ENCODE assay signal across 14 cellular contexts in the genomic region with DNA sequence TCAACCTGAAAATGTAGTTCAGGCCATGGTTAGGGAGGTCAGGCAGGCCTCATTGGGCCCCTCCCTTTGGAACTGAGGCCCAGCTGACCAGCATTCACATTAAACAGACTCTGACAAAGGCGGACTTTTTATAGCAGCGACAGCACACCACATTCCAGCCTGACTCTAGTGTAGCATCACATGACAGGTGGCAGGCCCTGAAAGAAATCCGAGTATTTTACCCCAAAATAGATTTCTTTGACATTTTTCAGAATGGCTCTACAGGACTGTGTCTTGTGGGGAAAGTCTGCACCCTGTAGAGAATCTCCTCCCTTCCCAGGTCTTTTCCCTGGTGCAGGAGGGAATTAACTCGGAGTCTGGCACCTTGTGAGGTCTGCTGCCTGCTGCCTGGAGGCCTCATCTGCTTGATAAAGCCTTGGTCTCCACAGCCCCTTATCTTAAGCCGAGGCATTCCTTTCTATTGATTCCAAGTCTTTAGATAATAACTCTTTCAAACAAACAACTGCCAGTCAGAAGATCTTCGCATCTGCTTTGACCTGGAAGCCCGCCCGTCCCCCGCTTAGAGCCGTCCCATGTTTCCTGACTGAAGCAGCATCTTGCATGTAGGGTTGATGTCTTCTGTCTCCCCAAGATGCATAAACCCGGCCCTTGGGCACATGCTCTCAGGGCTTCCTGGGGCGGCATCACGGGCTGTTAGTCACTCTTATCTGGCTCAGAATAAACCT. TPM values are rescaled to one million over a fixed set of nuclear protein-coding genes. Genes with fewer than 3 reads are reported as not detected.
DNase-seq lines count a peak whose midpoint lies in the region; ATAC-seq, FAIRE-seq and TF ChIP-seq lines count a peak whose summit lies in the region.
"Had no signal": no experiment of that assay in that cellular context is flagged by ENCODE, and none has a peak within 500 bp of the region (broad histone marks: within the 10 kb centered on the region; RNA-seq: fewer than 3 reads in every experiment).

No MANE protein-coding gene starts in this region.

- H3K27me3 Mint-ChIP-seq in nephron progenitor cell (ENCODE audit: low read depth, poor library complexity), result no peaks in the 10 kb centered on the region
- H3K27me3 Mint-ChIP-seq in activated T-helper 2 cell treated with anti-CD3 and anti-CD28 coated beads, Interferon-gamma antibody, Interleukin-2, Interleukin-4, amounts not matched to agents 10 μg/mL and 5 μg/mL and 100 μg/mL, durations not matched to agents 14 hours and 24 hours and 36 hours (ENCODE audit: low read depth), result no peaks in the 10 kb centered on the region
- H3K27me3 Mint-ChIP-seq: naive B cell had no signal

- peak; percentile 73 to 76 for ATAC-seq in left cardiac atrium
- no peak for ATAC-seq in pancreas
- ATAC-seq in HG03039 (IDR thresholded peaks at IDR 0.05; ENCODE audit: unreplicated experiment), result no peak

- FAIRE-seq in pancreas (lab: Jason Lieb, UNC), result no peak

- H3K36me3 ChIP-seq in BLaER1 (peaks cover 82% of the 10 kb centered on the region), pancreas (peaks cover 0 to 10% (median 0%) of the 10 kb centered on the region in 3 donors)

- peaks cover 13% of the 10 kb centered on the region for H3K36me3 Mint-ChIP-seq in nephron progenitor cell (ENCODE audit: low read depth)
- H3K36me3 Mint-ChIP-seq in activated T-helper 2 cell treated with anti-CD3 and anti-CD28 coated beads, Interferon-gamma antibody, Interleukin-2, Interleukin-4, amounts not matched to agents 10 μg/mL and 5 μg/mL and 100 μg/mL, durations not matched to agents 14 hours and 24 hours and 36 hours (ENCODE audit: low read depth), result peaks cover 3% of the 10 kb centered on the region
- H3K36me3 Mint-ChIP-seq: naive B cell had no signal

- TF ChIP-seq CTCF in nephron progenitor cell (IDR thresholded peaks at IDR 0.05) (no peak), pancreas (IDR thresholded peaks at IDR 0.05) (no peak)

- DNase-seq in left cardiac atrium, result no peak
- DNase-seq in nephron progenitor cell, result no peak
- DNase-seq in pancreas, result no peak
- no peak for DNase-seq in activated T-helper 2 cell treated with anti-CD3 and anti-CD28 coated beads, Interferon-gamma antibody, Interleukin-2, Interleukin-4, amounts not matched to agents 10 μg/mL and 5 μg/mL and 100 μg/mL, durations not matched to agents 14 hours and 24 hours and 36 hours (ENCODE audit: low spot score)
- no peak for DNase-seq in NCI-H774 (lab: John Stamatoyannopoulos, UW)
- DNase-seq: DMS 273 treated with DMSO at 0.1 percent for 48 hours; naive B cell; NCI-H1092 treated with DMSO at 0.1 percent for 48 hours; NCI-H526; stimulated activated CD4-positive, alpha-beta T cell treated with anti-CD3 and anti-CD28 coated beads, Interleukin-12 subunit alpha, Interleukin-12 subunit beta, amount 100 ng/mL, for 4 hours; transverse colon had no signal

- H4K20me1 ChIP-seq in BLaER1, result peaks cover 30% of the 10 kb centered on the region

- peaks cover 31% of the 10 kb centered on the region for H3K4me1 Mint-ChIP-seq in nephron progenitor cell
- no peaks in the 10 kb centered on the region for H3K4me1 Mint-ChIP-seq in activated T-helper 2 cell treated with anti-CD3 and anti-CD28 coated beads, Interferon-gamma antibody, Interleukin-2, Interleukin-4, amounts not matched to agents 10 μg/mL and 5 μg/mL and 100 μg/mL, durations not matched to agents 14 hours and 24 hours and 36 hours (ENCODE audit: low read depth)

- no peaks in the 10 kb centered on the region for H3K9me3 ChIP-seq in BLaER1
- no peaks in the 10 kb centered on the region for H3K9me3 ChIP-seq in pancreas
- H3K9me3 ChIP-seq: transverse colon had no signal

- peaks cover 57% of the 10 kb centered on the region for H3K4me1 ChIP-seq in BLaER1
- no peaks in the 10 kb centered on the region for H3K4me1 ChIP-seq in pancreas
- H3K4me1 ChIP-seq: transverse colon had no signal

- H3K27me3 ChIP-seq in BLaER1 (no peaks in the 10 kb centered on the region), pancreas (no peaks in the 10 kb centered on the region)
- H3K27me3 ChIP-seq: transverse colon had no signal

- H3K4me2 ChIP-seq in BLaER1, result peak overlapping the region; percentile 14; the same call in 1 of the 2 replicates

- intact Hi-C loops in left cardiac atrium (cut with DNase I) (no loop called here), pancreas (cut with DNase I) (no loop called here)
- intact Hi-C loops in activated T-helper 2 cell treated with anti-CD3 and anti-CD28 coated beads, Interferon-gamma antibody, Interleukin-2, Interleukin-4, amounts not matched to agents 10 μg/mL and 5 μg/mL and 100 μg/mL, durations not matched to agents 14 hours and 24 hours and 36 hours (cut with micrococcal nuclease), result no loop called here

- no peaks in the 10 kb centered on the region for H3K9me3 Mint-ChIP-seq in nephron progenitor cell
- no peaks in the 10 kb centered on the region for H3K9me3 Mint-ChIP-seq in activated T-helper 2 cell treated with anti-CD3 and anti-CD28 coated beads, Interferon-gamma antibody, Interleukin-2, Interleukin-4, amounts not matched to agents 10 μg/mL and 5 μg/mL and 100 μg/mL, durations not matched to agents 14 hours and 24 hours and 36 hours
- H3K9me3 Mint-ChIP-seq: naive B cell had no signal

- peak overlapping the region; percentile 97 for H3K27ac Mint-ChIP-seq in nephron progenitor cell
- H3K27ac Mint-ChIP-seq in activated T-helper 2 cell treated with anti-CD3 and anti-CD28 coated beads, Interferon-gamma antibody, Interleukin-2, Interleukin-4, amounts not matched to agents 10 μg/mL and 5 μg/mL and 100 μg/mL, durations not matched to agents 14 hours and 24 hours and 36 hours, result no peak overlapping the region

- H3K9ac ChIP-seq in BLaER1, result no peak overlapping the region

- H3K27ac ChIP-seq in BLaER1 (no peak overlapping the region; the same call in 1 of the 2 replicates), angular gyrus (ENCODE audit: low read depth, low read length) (peak overlapping the region; percentile 85), pancreas (no peak overlapping the region)
- H3K27ac ChIP-seq: transverse colon had no signal

- WGBS in pancreas, 2 donors, result 74 to 76% methylated on average over 13 of the region's 13 CpGs

- H3K4me3 ChIP-seq in BLaER1 (no peak overlapping the region), pancreas (no peak overlapping the region)
- H3K4me3 ChIP-seq: transverse colon had no signal

- H3K4me3 Mint-ChIP-seq in nephron progenitor cell, result no peak overlapping the region
- no peak overlapping the region for H3K4me3 Mint-ChIP-seq in activated T-helper 2 cell treated with anti-CD3 and anti-CD28 coated beads, Interferon-gamma antibody, Interleukin-2, Interleukin-4, amounts not matched to agents 10 μg/mL and 5 μg/mL and 100 μg/mL, durations not matched to agents 14 hours and 24 hours and 36 hours (ENCODE audit: low read depth)
- H3K4me3 Mint-ChIP-seq: naive B cell had no signal

RNA-seq across cellular contexts. Expression of gene CAPN15, which starts 44.0 kb away (rescaled TPM):
- total RNA-seq in left cardiac atrium, result 10 to 100 TPM; 19.2 to 25.8 TPM
- total RNA-seq in pancreas, result 10 to 100 TPM; 25.4 to 53.6 (median 37.2) TPM
- 10 to 100 TPM; 48.3 to 75.7 TPM for polyA plus RNA-seq in pancreas
- total RNA-seq in activated T-helper 2 cell treated with anti-CD3 and anti-CD28 coated beads, Interferon-gamma antibody, Interleukin-2, Interleukin-4, amounts not matched to agents 10 μg/mL and 5 μg/mL and 100 μg/mL, durations not matched to agents 14 hours and 24 hours and 36 hours, result 101 and 103 TPM in 2 replicates

RNA-seq across cellular contexts. Expression of gene RAB11FIP3, which starts 58.1 kb away (rescaled TPM):
- total RNA-seq in left cardiac atrium (10 to 100 TPM; 24.2 to 38.1 TPM), pancreas (10 to 100 TPM; 22.0 to 41.3 (median 29.7) TPM)
- polyA plus RNA-seq in pancreas, result 10 to 100 TPM; 42.4 to 67.4 TPM
- total RNA-seq in activated T-helper 2 cell treated with anti-CD3 and anti-CD28 coated beads, Interferon-gamma antibody, Interleukin-2, Interleukin-4, amounts not matched to agents 10 μg/mL and 5 μg/mL and 100 μg/mL, durations not matched to agents 14 hours and 24 hours and 36 hours, result 45.7 and 47.2 TPM in 2 replicates

Comparison
In these comparisons a context has a peak if more than half of its experiments do, and no peak if none do; other contexts are left out.
1. ATAC-seq: peak in left cardiac atrium (2 of 2); none in pancreas (0 of 4) and HG03039 (single experiment).